13 cellular contexts compared by ENCODE assay signal in genomic region chr6:20463396-20463795, GRCh38.
DNase-seq lines count a peak whose midpoint lies in the region; ATAC-seq, FAIRE-seq and TF ChIP-seq lines count a peak whose summit lies in the region.
"Had no signal": no experiment of that assay in that cellular context is flagged by ENCODE, and none has a peak within 500 bp of the region (broad histone marks: within the 10 kb centered on the region; RNA-seq: fewer than 3 reads in every experiment).

No MANE protein-coding gene starts in this region.

- no peaks in the 10 kb centered on the region for H3K9me3 Mint-ChIP-seq in chondrocyte (ENCODE audit: low read depth)
- H3K9me3 Mint-ChIP-seq: activated CD4-positive, alpha-beta T cell treated with anti-CD3 and anti-CD28 coated beads, Interleukin-2, amount 10 ng/mL, durations not matched to agents 24 days and 14 days had no signal

- H3K4me1 ChIP-seq in osteoblast (ENCODE audit: insufficient read depth, low read length): no peaks in the 10 kb centered on the region
- no peaks in the 10 kb centered on the region for H3K4me1 ChIP-seq in body of pancreas

- H3K4me3 ChIP-seq in GM06990 (replicated peaks; ENCODE audit: low read depth, low read length) (no peak overlapping the region), osteoblast (ENCODE audit: insufficient read depth, low read length) (no peak overlapping the region), body of pancreas (no peak overlapping the region)

- no peaks in the 10 kb centered on the region for H3K27me3 ChIP-seq in GM06990 (replicated peaks; ENCODE audit: control insufficient read depth, insufficient read depth, low read length)
- no peaks in the 10 kb centered on the region for H3K27me3 ChIP-seq in osteoblast (ENCODE audit: insufficient read depth, low read length)
- H3K27me3 ChIP-seq in body of pancreas: no peaks in the 10 kb centered on the region

- no peak overlapping the region for H2AFZ ChIP-seq in osteoblast (ENCODE audit: low read length)

- H4K20me1 ChIP-seq in osteoblast (ENCODE audit: insufficient read depth, low read length): peaks cover 21% of the 10 kb centered on the region

- H3K4me2 ChIP-seq in osteoblast (ENCODE audit: insufficient read depth, low read length): no peak overlapping the region

- no peaks in the 10 kb centered on the region for H3K9me3 ChIP-seq in osteoblast (ENCODE audit: low read depth, low read length)
- H3K9me3 ChIP-seq in body of pancreas: no peaks in the 10 kb centered on the region

- peaks cover 6% of the 10 kb centered on the region for H3K36me3 Mint-ChIP-seq in chondrocyte (ENCODE audit: low read depth)

- no peak overlapping the region for H3K27ac Mint-ChIP-seq in chondrocyte (ENCODE audit: unreplicated experiment)
- H3K27ac Mint-ChIP-seq: activated CD4-positive, alpha-beta T cell treated with anti-CD3 and anti-CD28 coated beads, Interleukin-2, amount 10 ng/mL, durations not matched to agents 24 days and 14 days had no signal

- H3K4me1 Mint-ChIP-seq in chondrocyte (ENCODE audit: low read depth): peaks cover 4% of the 10 kb centered on the region

- H3K27me3 Mint-ChIP-seq in chondrocyte (ENCODE audit: low read depth): no peaks in the 10 kb centered on the region
- H3K27me3 Mint-ChIP-seq: activated CD4-positive, alpha-beta T cell treated with anti-CD3 and anti-CD28 coated beads, Interleukin-2, amount 10 ng/mL, durations not matched to agents 24 days and 14 days had no signal

- no peak overlapping the region for H3K4me3 Mint-ChIP-seq in chondrocyte (ENCODE audit: unreplicated experiment)
- H3K4me3 Mint-ChIP-seq: activated CD4-positive, alpha-beta T cell treated with anti-CD3 and anti-CD28 coated beads, Interleukin-2, amount 10 ng/mL, durations not matched to agents 24 days and 14 days had no signal

- WGBS in body of pancreas, 2 donors: 87 to 96% methylated on average over 5 of the region's 5 CpGs

- DNase-seq in GM06990 (ENCODE audit: extremely low read depth, insufficient read length) (peak; percentile 33), GM19239 (ENCODE audit: insufficient read length, low spot score) (no peak), osteoblast (ENCODE audit: insufficient read length, low spot score, missing footprints) (no peak), body of pancreas (no peak), chondrocyte (ENCODE audit: low spot score) (no peak), germinal center (ENCODE audit: low spot score) (no peak)
- DNase-seq: activated CD4-positive, alpha-beta T cell treated with anti-CD3 and anti-CD28 coated beads, Interleukin-2, amount 10 ng/mL, durations not matched to agents 24 days and 14 days; activated effector memory CD4-positive, alpha-beta T cell treated with anti-CD3 and anti-CD28 coated beads, Interleukin-2, amount 50 U/mL, for 16 hours; MV-4-11; NCI-H69 had no signal

- peaks cover 91% of the 10 kb centered on the region for H3K79me2 ChIP-seq in osteoblast (ENCODE audit: insufficient read depth, low read length)

- TF ChIP-seq POLR2A in body of pancreas (IDR thresholded peaks at IDR 0.05): no peak

- TF ChIP-seq CTCF in GM06990 (IDR thresholded peaks at IDR 0.05; ENCODE audit: insufficient read depth, low read length, poor library complexity, severe bottlenecking): no peak
- no peak for TF ChIP-seq CTCF in osteoblast (IDR thresholded peaks at IDR 0.05; ENCODE audit: extremely low read depth, low read depth, low read length)
- no peak for TF ChIP-seq CTCF in body of pancreas (IDR thresholded peaks at IDR 0.05)
- no peak for TF ChIP-seq CTCF in chondrocyte (IDR thresholded peaks at IDR 0.05)

- intact Hi-C loops in body of pancreas (cut with DNase I): no loop called here

- H3K27ac ChIP-seq in osteoblast (ENCODE audit: low read depth, low read length) (no peak overlapping the region), body of pancreas (no peak overlapping the region)

- peak; percentile 56 for ATAC-seq in HG02588 (IDR thresholded peaks at IDR 0.05; ENCODE audit: unreplicated experiment)
- peak; percentile 69 for ATAC-seq in HG03469 (IDR thresholded peaks at IDR 0.05; ENCODE audit: unreplicated experiment)
- no peak for ATAC-seq in body of pancreas

- peak; percentile 80 for FAIRE-seq in GM19239 (lab: Jason Lieb, UNC)
- FAIRE-seq: bronchial epithelial cell had no signal

- H3K36me3 ChIP-seq in GM06990 (ENCODE audit: control insufficient read depth, insufficient read depth, low read length) (no peaks in the 10 kb centered on the region; the same call in none of the 2 replicates), osteoblast (ENCODE audit: insufficient read depth, low read length) (no peaks in the 10 kb centered on the region), body of pancreas (replicated peaks in 1 of 2; ENCODE audit: insufficient read depth in 1 of 2, low read depth in 2 of 2) (no peaks in the 10 kb centered on the region)
